Comparison of ENCODE assay signal across 25 cellular contexts in the genomic region with DNA sequence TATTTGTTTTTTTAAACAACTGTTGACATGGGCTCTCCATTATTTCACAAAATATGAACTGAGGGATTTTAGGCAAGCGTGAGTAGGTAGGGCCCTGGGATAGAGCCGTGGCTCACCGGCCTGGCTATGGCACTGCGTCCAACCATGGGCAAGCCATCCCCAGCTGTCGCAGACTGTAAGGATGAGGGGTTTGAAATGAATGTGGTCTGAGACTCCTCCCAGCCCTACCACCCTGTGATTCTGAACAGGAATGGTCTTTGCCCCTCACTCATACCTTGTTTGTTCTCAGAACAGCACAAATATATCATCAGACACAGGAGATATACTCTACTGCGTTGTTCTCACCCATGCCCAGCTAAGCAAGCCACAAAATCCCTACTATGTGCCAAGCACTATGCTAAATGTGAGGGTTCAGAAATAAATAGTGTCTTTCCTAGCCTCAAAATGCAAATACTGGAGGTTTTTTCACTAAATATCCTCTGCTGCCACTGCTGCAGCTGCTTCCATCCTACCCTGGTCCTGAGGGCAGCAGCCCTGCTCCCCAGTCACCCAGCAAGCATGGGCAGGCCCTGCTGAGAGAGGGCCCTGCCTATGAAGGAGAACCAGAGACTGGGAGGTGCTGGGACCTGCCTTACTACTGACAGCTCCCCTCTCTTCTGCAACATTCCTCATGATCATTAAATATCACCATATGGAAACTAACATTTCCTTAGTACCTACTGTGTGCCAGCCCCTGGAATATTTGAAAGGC.
"Had no signal": no experiment of that assay in that cellular context is flagged by ENCODE, and none has a peak within 500 bp of the region (broad histone marks: within the 10 kb centered on the region; RNA-seq: fewer than 3 reads in every experiment).

No MANE protein-coding gene starts in this region.

- H3K27me3 ChIP-seq: dorsolateral prefrontal cortex, neural progenitor cell, right atrium auricular region, spleen, vagina had no signal

- ATAC-seq: left colon; naive thymus-derived CD8-positive, alpha-beta T cell; T-cell had no signal

- DNase-seq: activated B cell treated with CpG ODN at 0.5 μM for 24 hours; activated CD4-positive, alpha-beta T cell treated with anti-CD3 and anti-CD28 coated beads, Interleukin-2, amount 50 U/mL, for 1 hour; activated gamma-delta T cell treated with Interleukin-2 at 50 U/mL for 16 hours; activated T-cell treated with anti-CD3 and anti-CD28 coated beads for 4 hours; effector memory CD4-positive, alpha-beta T cell; erythroblast; head of caudate nucleus; hippocampal formation; kidney; left colon; naive thymus-derived CD8-positive, alpha-beta T cell; occipital lobe; spleen; substantia nigra; T-cell had no signal

- FAIRE-seq: kidney had no signal

- H3K9me3 Mint-ChIP-seq: activated B cell treated with CpG ODN at 0.5 μM for 24 hours; activated naive CD4-positive, alpha-beta T cell treated with anti-CD3 and anti-CD28 coated beads, Interleukin-2, amount 50 U/mL, for 24 hours; activated T-helper 1 cell treated with anti-CD3 and anti-CD28 coated beads, Interleukin-12 subunit alpha, Interleukin-12 subunit beta, Interleukin-2, Interleukin-4 antibody, amounts not matched to agents 30 ng/mL and 10 ng/mL and 1 ng/mL, durations not matched to agents 14 hours and 24 hours and 36 hours; memory B cell; naive thymus-derived CD8-positive, alpha-beta T cell; neural progenitor cell; stimulated activated naive CD8-positive, alpha-beta T cell treated with anti-CD3 and anti-CD28 coated beads, Interleukin-15, Interleukin-2, amounts not matched to agents 100 ng/mL and 50 ng/mL, for 24 hours; T-cell; type B pancreatic cell had no signal

- H3K9me3 ChIP-seq: right atrium auricular region, spleen, vagina had no signal

- H3K36me3 ChIP-seq: neural progenitor cell, right atrium auricular region, spleen, vagina had no signal

- H3K4me3 ChIP-seq: coronary artery, dorsolateral prefrontal cortex, neural progenitor cell, right atrium auricular region, spleen, vagina had no signal

- H3K27ac Mint-ChIP-seq: activated B cell treated with CpG ODN at 0.5 μM for 24 hours; activated naive CD4-positive, alpha-beta T cell treated with anti-CD3 and anti-CD28 coated beads, Interleukin-2, amount 50 U/mL, for 24 hours; activated T-helper 1 cell treated with anti-CD3 and anti-CD28 coated beads, Interleukin-12 subunit alpha, Interleukin-12 subunit beta, Interleukin-2, Interleukin-4 antibody, amounts not matched to agents 30 ng/mL and 10 ng/mL and 1 ng/mL, durations not matched to agents 14 hours and 24 hours and 36 hours; memory B cell; neural progenitor cell; stimulated activated naive CD8-positive, alpha-beta T cell treated with anti-CD3 and anti-CD28 coated beads, Interleukin-15, Interleukin-2, amounts not matched to agents 100 ng/mL and 50 ng/mL, for 24 hours; T-cell; type B pancreatic cell had no signal

- H3K4me3 Mint-ChIP-seq: activated B cell treated with CpG ODN at 0.5 μM for 24 hours; activated naive CD4-positive, alpha-beta T cell treated with anti-CD3 and anti-CD28 coated beads, Interleukin-2, amount 50 U/mL, for 24 hours; activated T-helper 1 cell treated with anti-CD3 and anti-CD28 coated beads, Interleukin-12 subunit alpha, Interleukin-12 subunit beta, Interleukin-2, Interleukin-4 antibody, amounts not matched to agents 30 ng/mL and 10 ng/mL and 1 ng/mL, durations not matched to agents 14 hours and 24 hours and 36 hours; memory B cell; naive thymus-derived CD8-positive, alpha-beta T cell; neural progenitor cell; stimulated activated naive CD8-positive, alpha-beta T cell treated with anti-CD3 and anti-CD28 coated beads, Interleukin-15, Interleukin-2, amounts not matched to agents 100 ng/mL and 50 ng/mL, for 24 hours; T-cell; type B pancreatic cell had no signal

- H3K27me3 Mint-ChIP-seq: activated naive CD4-positive, alpha-beta T cell treated with anti-CD3 and anti-CD28 coated beads, Interleukin-2, amount 50 U/mL, for 24 hours; memory B cell; naive thymus-derived CD8-positive, alpha-beta T cell; stimulated activated naive CD8-positive, alpha-beta T cell treated with anti-CD3 and anti-CD28 coated beads, Interleukin-15, Interleukin-2, amounts not matched to agents 100 ng/mL and 50 ng/mL, for 24 hours; T-cell; type B pancreatic cell had no signal

- H3K27ac ChIP-seq: coronary artery, dorsolateral prefrontal cortex, neural progenitor cell, right atrium auricular region, spleen, vagina had no signal

- H3K36me3 Mint-ChIP-seq: activated naive CD4-positive, alpha-beta T cell treated with anti-CD3 and anti-CD28 coated beads, Interleukin-2, amount 50 U/mL, for 24 hours; memory B cell; type B pancreatic cell had no signal
